ENCODE assay signal across 9 cellular contexts in genomic region chr3:88151358-88151757, GRCh38. TPM values are rescaled to one million over a fixed set of nuclear protein-coding genes. Genes with fewer than 3 reads are reported as not detected.
A peak's percentile ranks its signal among the peaks of the same experiment; 100 is the strongest.
DNase-seq lines count a peak whose midpoint lies in the region; ATAC-seq, FAIRE-seq and TF ChIP-seq lines count a peak whose summit lies in the region.
"Had no signal": no experiment of that assay in that cellular context is flagged by ENCODE, and none has a peak within 500 bp of the region (broad histone marks: within the 10 kb centered on the region; RNA-seq: fewer than 3 reads in every experiment).

No MANE protein-coding gene starts in this region.

- TF ChIP-seq CTCF in esophagus squamous epithelium (IDR thresholded peaks at IDR 0.05) (no peak), gastrocnemius medialis (IDR thresholded peaks at IDR 0.05 in 4 of 5, conservative IDR thresholded peaks at IDR 0.05 in 1 of 5) (no peak)

- in situ Hi-C loops in gastrocnemius medialis (cut with MboI; ENCODE audit: low sequenced_read_pairs in 4 of 4): no loop called here

- 29 to 32% methylated on average over 4 of the region's 4 CpGs for WGBS in esophagus squamous epithelium, 2 donors

- no peak for DNase-seq in GM18507 (ENCODE audit: extremely low spot score, insufficient read length, low read depth)
- peak; percentile 77 for DNase-seq in RKO (ENCODE audit: low spot score)
- DNase-seq in esophagus squamous epithelium (lab: John Stamatoyannopoulos, UW): no peak
- DNase-seq in gastrocnemius medialis: no peak
- DNase-seq in stimulated activated CD4-positive, alpha-beta T cell treated with anti-CD3 and anti-CD28 coated beads, Interleukin-4, amount 100 ng/mL, for 4 hours: no peak
- DNase-seq in NCI-H1930 (lab: John Stamatoyannopoulos, UW): no peak
- DNase-seq in cerebellar cortex (ENCODE audit: low spot score): no peak
- DNase-seq in NCI-H1105 treated with DMSO at 0.1 percent for 48 hours (lab: John Stamatoyannopoulos, UW): no peak
- DNase-seq: adrenal gland had no signal

- FAIRE-seq in GM18507 (lab: Jason Lieb, UNC): peak; percentile 69

- H3K27ac ChIP-seq in esophagus squamous epithelium (peak overlapping the region in 1 of 4 donors; percentile 96), gastrocnemius medialis (no peak overlapping the region)

- H3K4me1 ChIP-seq in esophagus squamous epithelium (peaks cover 5 to 54% (median 17%) of the 10 kb centered on the region in 3 donors), gastrocnemius medialis (peaks cover 15 to 18% of the 10 kb centered on the region in 2 donors)

- TF ChIP-seq POLR2A in esophagus squamous epithelium (IDR thresholded peaks at IDR 0.05) (no peak), gastrocnemius medialis (IDR thresholded peaks at IDR 0.05) (no peak)

- H3K4me3 ChIP-seq in esophagus squamous epithelium: peak overlapping the region; percentile 78 to 99 (median 88)
- H3K4me3 ChIP-seq in gastrocnemius medialis: peak overlapping the region; percentile 18 to 96 (median 90)

- no peak for ATAC-seq in gastrocnemius medialis

- no peaks in the 10 kb centered on the region for H3K9me3 ChIP-seq in esophagus squamous epithelium
- no peaks in the 10 kb centered on the region for H3K9me3 ChIP-seq in gastrocnemius medialis
- H3K9me3 ChIP-seq: adrenal gland had no signal

- H3K27me3 ChIP-seq in esophagus squamous epithelium: no peaks in the 10 kb centered on the region
- H3K27me3 ChIP-seq in gastrocnemius medialis: no peaks in the 10 kb centered on the region
- H3K27me3 ChIP-seq: adrenal gland had no signal

- intact Hi-C loops in esophagus squamous epithelium (cut with DNase I): no loop called here
- intact Hi-C loops in gastrocnemius medialis (cut with DNase I; ENCODE audit: low total_unique reads): no loop called here

- H3K36me3 ChIP-seq in esophagus squamous epithelium: peaks cover 3 to 34% (median 19%) of the 10 kb centered on the region in 3 donors
- peaks cover 0 to 30% of the 10 kb centered on the region in 2 donors for H3K36me3 ChIP-seq in gastrocnemius medialis

RNA-seq across cellular contexts. Expression of gene C3orf38, which starts 1.6 kb away (rescaled TPM):
- total RNA-seq in esophagus squamous epithelium: 10 to 100 TPM; 10.6 to 19.8 (median 15.6) TPM
- total RNA-seq in gastrocnemius medialis: 10 to 100 TPM in 1 of 4 donors, 1 to 10 TPM in 3; 6.0 to 14.5 (median 8.5) TPM
